In genomic region chr17:77246110-77247047, GRCh38 we compare ENCODE assay signal across 8 cellular contexts.
DNase-seq lines count a peak whose midpoint lies in the region; ATAC-seq and TF ChIP-seq lines count a peak whose summit lies in the region.

No MANE protein-coding gene starts in this region.

- no peaks in the 10 kb centered on the region for H3K27me3 ChIP-seq in CD8-positive, alpha-beta T cell (ENCODE audit: insufficient read depth, low read length)
- no peaks in the 10 kb centered on the region for H3K27me3 ChIP-seq in mesendoderm (ENCODE audit: insufficient read depth, low read length, poor library complexity)

- H3K4ac ChIP-seq in mesendoderm (ENCODE audit: low read depth, low read length), result no peak overlapping the region

- TF ChIP-seq CTCF in CD8-positive, alpha-beta T cell (IDR thresholded peaks at IDR 0.05), result no peak
- no peak for TF ChIP-seq CTCF in astrocyte of the spinal cord (IDR thresholded peaks at IDR 0.05; ENCODE audit: low read depth, low read length)

- H3K56ac ChIP-seq in mesendoderm (ENCODE audit: low read length), result peak overlapping the region; percentile 82

- no peaks in the 10 kb centered on the region for H3K9me3 Mint-ChIP-seq in CD8-positive, alpha-beta T cell

- peak overlapping the region; percentile 68 for H3K4me3 Mint-ChIP-seq in CD8-positive, alpha-beta T cell

- peak overlapping the region; percentile 44 for H3K18ac ChIP-seq in mesendoderm (ENCODE audit: low read length)

- H3K27me3 Mint-ChIP-seq in CD8-positive, alpha-beta T cell (ENCODE audit: low read depth), result peaks cover 26% of the 10 kb centered on the region

- peaks cover 11% of the 10 kb centered on the region for H3K4me1 ChIP-seq in CD8-positive, alpha-beta T cell (ENCODE audit: insufficient read depth, low read length)
- H3K4me1 ChIP-seq in mesendoderm (ENCODE audit: control insufficient read depth, low read depth, low read length), result no peaks in the 10 kb centered on the region

- in situ Hi-C loops in astrocyte of the spinal cord (cut with HindIII; ENCODE audit: low sequenced_read_pairs), result no loop called here

- no peak overlapping the region for H3K23ac ChIP-seq in mesendoderm (ENCODE audit: low read length)

- no CpG with 5 or more reads among the region's 34 CpGs for WGBS in mesendoderm (ENCODE audit: extremely low coverage, insufficient coverage, low lambda C conversion rate)

- no peak overlapping the region for H2BK120ac ChIP-seq in mesendoderm (ENCODE audit: low read depth, low read length)

- H4K8ac ChIP-seq in mesendoderm (ENCODE audit: low read depth, low read length), result no peak overlapping the region

- CTCF ChIA-PET in CD8-positive, alpha-beta T cell (lab: Charles Lee), result no interaction called here

- H3K4me2 ChIP-seq in mesendoderm (ENCODE audit: low read length), result peak overlapping the region; percentile 28

- no peaks in the 10 kb centered on the region for H3K79me2 ChIP-seq in mesendoderm (ENCODE audit: control insufficient read depth, insufficient read depth, low read length)

- POLR2A ChIA-PET in CD8-positive, alpha-beta T cell (lab: Charles Lee), result no interaction called here

- no peak overlapping the region for H3K27ac ChIP-seq in CD8-positive, alpha-beta T cell (ENCODE audit: low read depth, low read length)
- H3K27ac ChIP-seq in mesendoderm (ENCODE audit: low read depth, low read length), result no peak overlapping the region

- H3K79me1 ChIP-seq in mesendoderm (ENCODE audit: low read length), result no peaks in the 10 kb centered on the region

- H2BK5ac ChIP-seq in mesendoderm (ENCODE audit: low read length), result no peak overlapping the region

- no peaks in the 10 kb centered on the region for H3K9me3 ChIP-seq in CD8-positive, alpha-beta T cell (ENCODE audit: low read length)

- H3K27ac Mint-ChIP-seq in CD8-positive, alpha-beta T cell, result no peak overlapping the region

- H2BK15ac ChIP-seq in mesendoderm (replicated peaks; ENCODE audit: low read depth), result no peak overlapping the region

- peak overlapping the region; percentile 55 for H3K4me3 ChIP-seq in CD8-positive, alpha-beta T cell (ENCODE audit: low read depth, low read length)
- H3K4me3 ChIP-seq in astrocyte of the spinal cord (ENCODE audit: low read depth, low read length), result peak overlapping the region; percentile 47
- no peak overlapping the region for H3K4me3 ChIP-seq in mesendoderm (ENCODE audit: low read length)

- no peaks in the 10 kb centered on the region for H3K36me3 ChIP-seq in CD8-positive, alpha-beta T cell (ENCODE audit: insufficient read depth, low read length)
- no peaks in the 10 kb centered on the region for H3K36me3 ChIP-seq in mesendoderm (ENCODE audit: control insufficient read depth, insufficient read depth, low read length)

- H3K36me3 Mint-ChIP-seq in CD8-positive, alpha-beta T cell, result no peaks in the 10 kb centered on the region

- no peak for ATAC-seq in CD8-positive, alpha-beta T cell
- ATAC-seq in HG02759 (IDR thresholded peaks at IDR 0.05; ENCODE audit: unreplicated experiment), result peak; percentile 16

- H2AK5ac ChIP-seq in mesendoderm (ENCODE audit: low read length), result no peak overlapping the region

- intact Hi-C loops in CD8-positive, alpha-beta T cell (cut with DNase I, micrococcal nuclease), result loop anchor here (1.0 to 2.0 kb wide), 5 partner anchors 150 to 378 kb away; partner anchors contain the start of gene MGAT5B (in 2 of the 2)

- peaks cover 9% of the 10 kb centered on the region for H3K4me1 Mint-ChIP-seq in CD8-positive, alpha-beta T cell (ENCODE audit: low read depth)

- no peak overlapping the region for H4K5ac ChIP-seq in mesendoderm (ENCODE audit: low read length)

- H3K9ac ChIP-seq in mesendoderm (ENCODE audit: low read length), result peak overlapping the region; percentile 50

- DNase-seq in CD8-positive, alpha-beta T cell, result peak in 1 of 7 experiments; percentile 52
- DNase-seq in astrocyte of the spinal cord (ENCODE audit: low read depth, low spot score) (no peak), mesendoderm (no peak), nucleus accumbens (lab: John Stamatoyannopoulos, UW) (no peak), NCI-H1930 (lab: John Stamatoyannopoulos, UW) (no peak), NCI-H2171 treated with DMSO at 0.1 percent for 48 hours (lab: John Stamatoyannopoulos, UW) (no peak), NCI-H524 (lab: John Stamatoyannopoulos, UW) (no peak)
